In genomic region chr6:113630738-113631535, GRCh38 we compare ENCODE assay signal across 8 cellular contexts.
DNase-seq lines count a peak whose midpoint lies in the region; ATAC-seq, FAIRE-seq and TF ChIP-seq lines count a peak whose summit lies in the region.

No MANE protein-coding gene starts in this region.

- no peak for TF ChIP-seq POLR2A in sigmoid colon (IDR thresholded peaks at IDR 0.05)

- 52 to 76% methylated on average over 7 of the region's 7 CpGs for WGBS in sigmoid colon, 2 donors

- no peaks in the 10 kb centered on the region for H3K9me3 ChIP-seq in sigmoid colon

- H3K36me3 Mint-ChIP-seq in T-helper 2 cell treated with Interferon-gamma antibody and Interleukin-4, amounts not matched to agents 5 μg/mL and 100 μg/mL, for 36 hours (ENCODE audit: low read depth): no peaks in the 10 kb centered on the region

- TF ChIP-seq CTCF in AG10803 (conservative IDR thresholded peaks at IDR 0.05; ENCODE audit: low read length) (no peak), fibroblast of the aortic adventitia (IDR thresholded peaks at IDR 0.05; ENCODE audit: insufficient read depth, low read length) (no peak), sigmoid colon (IDR thresholded peaks at IDR 0.05) (no peak)

- H3K4me3 ChIP-seq in AG10803 (ENCODE audit: low read length) (no peak overlapping the region), fibroblast of the aortic adventitia (ENCODE audit: low read depth, low read length) (no peak overlapping the region), sigmoid colon (no peak overlapping the region)

- ATAC-seq in GM18909 (IDR thresholded peaks at IDR 0.05; ENCODE audit: poor library complexity, unreplicated experiment) (peak; percentile 66), HG03097 (IDR thresholded peaks at IDR 0.05; ENCODE audit: low FRiP score, unreplicated experiment) (peak; percentile 58)

- H3K27ac ChIP-seq in sigmoid colon: peak overlapping the region; percentile 41 to 62 (median 48)

- H3K36me3 ChIP-seq in sigmoid colon: no peaks in the 10 kb centered on the region

- H3K27me3 Mint-ChIP-seq in T-helper 2 cell treated with Interferon-gamma antibody and Interleukin-4, amounts not matched to agents 5 μg/mL and 100 μg/mL, for 36 hours (ENCODE audit: low read depth): no peaks in the 10 kb centered on the region

- peaks cover 9% of the 10 kb centered on the region for H3K4me1 Mint-ChIP-seq in T-helper 2 cell treated with Interferon-gamma antibody and Interleukin-4, amounts not matched to agents 5 μg/mL and 100 μg/mL, for 36 hours (ENCODE audit: low read depth)

- DNase-seq in AG10803 (ENCODE audit: low read depth) (peak; percentile 73), fibroblast of the aortic adventitia (ENCODE audit: low read depth) (peak; percentile 60), sigmoid colon (no peak), urothelium cell line (ENCODE audit: low spot score) (no peak), GOT3 (lab: John Stamatoyannopoulos, UW) (no peak)
- DNase-seq in T-helper 2 cell treated with Interferon-gamma antibody and Interleukin-4, amounts not matched to agents 5 μg/mL and 100 μg/mL, for 36 hours (ENCODE audit: low spot score): peak; percentile 37

- no peak overlapping the region for H3K27ac Mint-ChIP-seq in T-helper 2 cell treated with Interferon-gamma antibody and Interleukin-4, amounts not matched to agents 5 μg/mL and 100 μg/mL, for 36 hours

- peaks cover 2 to 48% (median 40%) of the 10 kb centered on the region in 4 donors for H3K4me1 ChIP-seq in sigmoid colon

- H3K27me3 ChIP-seq in sigmoid colon: no peaks in the 10 kb centered on the region

- intact Hi-C loops in sigmoid colon (cut with DNase I): loop anchor here (5.0 kb wide), 1 partner anchor 34 kb away; no protein-coding TSS in a partner anchor

- no peaks in the 10 kb centered on the region for H3K9me3 Mint-ChIP-seq in T-helper 2 cell treated with Interferon-gamma antibody and Interleukin-4, amounts not matched to agents 5 μg/mL and 100 μg/mL, for 36 hours

- FAIRE-seq in urothelium cell line (lab: Jason Lieb, UNC): no peak

- TF ChIP-seq EP300 in sigmoid colon (IDR thresholded peaks at IDR 0.05): no peak

- peak overlapping the region; percentile 32 for H3K4me3 Mint-ChIP-seq in T-helper 2 cell treated with Interferon-gamma antibody and Interleukin-4, amounts not matched to agents 5 μg/mL and 100 μg/mL, for 36 hours

Comparison
In these comparisons a context has a peak if more than half of its experiments do, and no peak if none do; other contexts are left out.
1. DNase-seq: peak in AG10803 (single experiment), T-helper 2 cell treated with Interferon-gamma antibody and Interleukin-4, amounts not matched to agents 5 μg/mL and 100 μg/mL, for 36 hours (single experiment) and fibroblast of the aortic adventitia (single experiment); none in sigmoid colon (single experiment), urothelium cell line (single experiment) and GOT3 (single experiment).